ENCODE assay signal across 13 cellular contexts in genomic region chr15:70035719-70036077, GRCh38.
DNase-seq lines count a peak whose midpoint lies in the region; ATAC-seq, FAIRE-seq and TF ChIP-seq lines count a peak whose summit lies in the region.
"Had no signal": no experiment of that assay in that cellular context is flagged by ENCODE, and none has a peak within 500 bp of the region (broad histone marks: within the 10 kb centered on the region; RNA-seq: fewer than 3 reads in every experiment).

No MANE protein-coding gene starts in this region.

- no peaks in the 10 kb centered on the region for H4K20me1 ChIP-seq in OCI-LY3 (ENCODE audit: insufficient read depth, low read length)

- H3K9me3 ChIP-seq in OCI-LY3 (ENCODE audit: insufficient read depth, low read length) = no peaks in the 10 kb centered on the region
- H3K9me3 ChIP-seq: BE2C, body of pancreas had no signal

- H3K4me1 ChIP-seq in OCI-LY3 (ENCODE audit: low read length) = peaks cover 75% of the 10 kb centered on the region
- H3K4me1 ChIP-seq: body of pancreas had no signal

- no peaks in the 10 kb centered on the region for H3K27me3 ChIP-seq in OCI-LY3 (ENCODE audit: low read depth, low read length)

- peaks cover 0 to 2% (median 1%) of the 10 kb centered on the region in 3 donors for H3K27me3 Mint-ChIP-seq in immature natural killer cell (ENCODE audit: low read depth in 3 of 3)

- H3K79me2 ChIP-seq in OCI-LY3 (ENCODE audit: low read length) = no peaks in the 10 kb centered on the region

- no peak for TF ChIP-seq CTCF in OCI-LY3 (IDR thresholded peaks at IDR 0.05; ENCODE audit: low read depth, low read length)

- H3K9ac ChIP-seq in OCI-LY3 (ENCODE audit: low read length) = peak overlapping the region; percentile 82

- peak; percentile 44 for ATAC-seq in HG02970 (IDR thresholded peaks at IDR 0.05; ENCODE audit: low FRiP score, unreplicated experiment)
- ATAC-seq: body of pancreas, HCT116 had no signal

- no peak overlapping the region for H3K27ac Mint-ChIP-seq in immature natural killer cell
- H3K27ac Mint-ChIP-seq: activated CD4-positive, alpha-beta T cell treated with anti-CD3 and anti-CD28 coated beads, Interleukin-2, amount 10 ng/mL, durations not matched to agents 7 days and 5 days had no signal

- DNase-seq in CD1c-positive myeloid dendritic cell (ENCODE audit: extremely low spot score) (peak; percentile 58), GM19239 (ENCODE audit: insufficient read length, low spot score) (peak; percentile 93), NCI-H187 treated with DMSO at 0.1 percent for 48 hours (lab: John Stamatoyannopoulos, UW) (no peak), iPS-NIHi7 (ENCODE audit: extremely low spot score) (no peak), immature natural killer cell (no peak)
- DNase-seq in activated naive CD4-positive, alpha-beta T cell treated with Interleukin-2 at 50 U/mL for 16 hours = no peak
- DNase-seq: activated CD4-positive, alpha-beta T cell treated with anti-CD3 and anti-CD28 coated beads, Interleukin-2, amount 10 ng/mL, durations not matched to agents 7 days and 5 days; BE2C; body of pancreas; NCI-H446 treated with DMSO at 0.1 percent for 48 hours had no signal

- no peaks in the 10 kb centered on the region for H3K9me3 Mint-ChIP-seq in immature natural killer cell
- H3K9me3 Mint-ChIP-seq: activated CD4-positive, alpha-beta T cell treated with anti-CD3 and anti-CD28 coated beads, Interleukin-2, amount 10 ng/mL, durations not matched to agents 7 days and 5 days had no signal

- peak overlapping the region; percentile 64 for H3K4me3 ChIP-seq in OCI-LY3 (ENCODE audit: low read length)
- H3K4me3 ChIP-seq: body of pancreas had no signal

- H3K4me1 Mint-ChIP-seq in immature natural killer cell = no peaks in the 10 kb centered on the region
- H3K4me1 Mint-ChIP-seq: activated CD4-positive, alpha-beta T cell treated with anti-CD3 and anti-CD28 coated beads, Interleukin-2, amount 10 ng/mL, durations not matched to agents 7 days and 5 days had no signal

- FAIRE-seq in GM19239 (lab: Jason Lieb, UNC) = peak; percentile 100

- H3K36me3 ChIP-seq in OCI-LY3 (replicated peaks; ENCODE audit: low read depth, low read length) = no peaks in the 10 kb centered on the region
- H3K36me3 ChIP-seq: BE2C had no signal

- no peak overlapping the region for H3K4me3 Mint-ChIP-seq in immature natural killer cell
- H3K4me3 Mint-ChIP-seq: activated CD4-positive, alpha-beta T cell treated with anti-CD3 and anti-CD28 coated beads, Interleukin-2, amount 10 ng/mL, durations not matched to agents 7 days and 5 days had no signal

- peak overlapping the region; percentile 96 for H3K27ac ChIP-seq in OCI-LY3 (ENCODE audit: low read length)
- H3K27ac ChIP-seq: body of pancreas had no signal

- H2AFZ ChIP-seq in OCI-LY3 (ENCODE audit: low read depth, low read length) = no peak overlapping the region

- no peaks in the 10 kb centered on the region for H3K36me3 Mint-ChIP-seq in immature natural killer cell

- H3K4me2 ChIP-seq in OCI-LY3 (ENCODE audit: low read length) = peak overlapping the region; percentile 92

Comparison
In these comparisons a context has a peak if more than half of its experiments do, and no peak if none do; other contexts are left out.
1. DNase-seq: peak in CD1c-positive myeloid dendritic cell (single experiment) and GM19239 (single experiment); none in NCI-H187 treated with DMSO at 0.1 percent for 48 hours (single experiment), iPS-NIHi7 (single experiment), activated naive CD4-positive, alpha-beta T cell treated with Interleukin-2 at 50 U/mL for 16 hours (single experiment) and immature natural killer cell (0 of 3).